Comparison of ENCODE assay signal across 1 cellular context in genomic region chr1:921011-921837, GRCh38.
TF ChIP-seq lines count a peak whose summit lies in the region.

No MANE protein-coding gene starts in this region.

TF ChIP-seq in HEK293T, 16 proteins besides CTCF, POLR2A, EP300 and RAD21 (continued from another document):
- TF ChIP-seq, protein P1, sequence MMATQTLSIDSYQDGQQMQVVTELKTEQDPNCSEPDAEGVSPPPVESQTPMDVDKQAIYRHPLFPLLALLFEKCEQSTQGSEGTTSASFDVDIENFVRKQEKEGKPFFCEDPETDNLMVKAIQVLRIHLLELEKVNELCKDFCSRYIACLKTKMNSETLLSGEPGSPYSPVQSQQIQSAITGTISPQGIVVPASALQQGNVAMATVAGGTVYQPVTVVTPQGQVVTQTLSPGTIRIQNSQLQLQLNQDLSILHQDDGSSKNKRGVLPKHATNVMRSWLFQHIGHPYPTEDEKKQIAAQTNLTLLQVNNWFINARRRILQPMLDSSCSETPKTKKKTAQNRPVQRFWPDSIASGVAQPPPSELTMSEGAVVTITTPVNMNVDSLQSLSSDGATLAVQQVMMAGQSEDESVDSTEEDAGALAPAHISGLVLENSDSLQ (IDR thresholded peaks at IDR 0.05): peak; percentile 95
- TF ChIP-seq HDGF (IDR thresholded peaks at IDR 0.05; ENCODE audit: borderline replicate concordance): no peak
- no peak for TF ChIP-seq SP1 (IDR thresholded peaks at IDR 0.05)
- no peak; the same call in 1 of the 2 replicates for TF ChIP-seq CTBP1 (IDR thresholded peaks at IDR 0.05; ENCODE audit: borderline replicate concordance)
- TF ChIP-seq L3MBTL2 (conservative IDR thresholded peaks at IDR 0.05): no peak
- TF ChIP-seq SUZ12 (IDR thresholded peaks at IDR 0.05): no peak
- no peak for TF ChIP-seq ZNF384 (IDR thresholded peaks at IDR 0.05)
- no peak for TF ChIP-seq LEF1 (IDR thresholded peaks at IDR 0.05; ENCODE audit: borderline replicate concordance)
- no peak for TF ChIP-seq FOXA1 (IDR thresholded peaks at IDR 0.05)
